In the genomic region with DNA sequence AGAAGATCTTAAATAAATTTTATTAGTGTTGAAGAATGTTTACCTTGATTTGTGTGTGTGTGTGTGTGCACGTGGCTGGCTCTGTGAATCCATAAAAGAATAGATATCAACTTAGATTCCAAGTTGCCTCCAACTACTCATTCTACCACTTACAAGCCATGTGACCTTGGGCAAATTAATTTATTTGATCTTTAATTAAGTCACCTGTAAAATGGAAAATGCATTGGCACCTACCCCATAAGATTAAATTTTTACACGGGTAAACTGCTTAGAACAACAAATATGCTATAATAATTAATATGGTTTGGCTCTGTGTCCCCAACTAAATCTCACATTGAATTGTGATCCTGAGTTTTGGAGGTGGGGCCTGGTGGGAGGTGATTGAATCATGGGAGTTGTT, we compare ENCODE assay signal across 25 cellular contexts.
"Had no signal": no experiment of that assay in that cellular context is flagged by ENCODE, and none has a peak within 500 bp of the region (broad histone marks: within the 10 kb centered on the region; RNA-seq: fewer than 3 reads in every experiment).

No MANE protein-coding gene starts in this region.

- H3K4me3 ChIP-seq: colonic mucosa, coronary artery, dorsolateral prefrontal cortex, esophagus muscularis mucosa, esophagus squamous epithelium, gastrocnemius medialis, gastroesophageal sphincter, heart left ventricle, heart right ventricle, hepatocyte had no signal

- H3K27ac ChIP-seq: colonic mucosa, coronary artery, dorsolateral prefrontal cortex, epithelial cell of prostate, esophagus muscularis mucosa, esophagus squamous epithelium, foreskin keratinocyte, gastrocnemius medialis, gastroesophageal sphincter, heart left ventricle, heart right ventricle, hepatocyte had no signal

- ATAC-seq: effector memory CD8-positive, alpha-beta T cell; esophagus mucosa; foreskin keratinocyte; gastrocnemius medialis; gastroesophageal sphincter; heart left ventricle; heart right ventricle had no signal

- H3K4me1 ChIP-seq: colonic mucosa, esophagus muscularis mucosa, esophagus squamous epithelium, foreskin keratinocyte, gastrocnemius medialis, gastroesophageal sphincter, heart left ventricle, heart right ventricle had no signal

- H3K9me3 ChIP-seq: colonic mucosa, esophagus muscularis mucosa, esophagus squamous epithelium, gastrocnemius medialis, gastroesophageal sphincter had no signal

- H2AFZ ChIP-seq: hepatocyte had no signal

- H3K27me3 ChIP-seq: colonic mucosa, dorsolateral prefrontal cortex, esophagus muscularis mucosa, esophagus squamous epithelium, foreskin keratinocyte, gastrocnemius medialis, gastroesophageal sphincter, heart left ventricle, hepatocyte had no signal

- H3K36me3 ChIP-seq: colonic mucosa, esophagus muscularis mucosa, esophagus squamous epithelium, gastrocnemius medialis, gastroesophageal sphincter, heart left ventricle, heart right ventricle had no signal

- DNase-seq: colonic mucosa; cortex of kidney; dermis blood vessel endothelial cell; dorsolateral prefrontal cortex; effector CD4-positive, alpha-beta T cell; effector CD8-positive, alpha-beta T cell; effector memory CD4-positive, alpha-beta T cell; effector memory CD8-positive, alpha-beta T cell; endodermal cell; erythroblast; esophagus squamous epithelium; foreskin fibroblast; foreskin keratinocyte; foreskin melanocyte; gastrocnemius medialis; glutamatergic neuron; head of caudate nucleus; heart left ventricle; heart right ventricle had no signal

- H3K79me2 ChIP-seq: hepatocyte had no signal

- H3K4me2 ChIP-seq: hepatocyte had no signal
